Comparison of ENCODE assay signal across 1 cellular context in genomic region chr9:95383198-95383673, GRCh38.
A peak's percentile ranks its signal among the peaks of the same experiment; 100 is the strongest.
TF ChIP-seq lines count a peak whose summit lies in the region.

No MANE protein-coding gene starts in this region.

TF ChIP-seq in HEK293, 187 proteins besides CTCF, POLR2A, EP300 and RAD21 (continued from another document):
- TF ChIP-seq ZNF449 (tag by site-specific recombination; IDR thresholded peaks at IDR 0.05) (peak; percentile 93), SP7 (tag by site-specific recombination; IDR thresholded peaks at IDR 0.05) (peak; percentile 61), ZFP69B (tag by site-specific recombination; IDR thresholded peaks at IDR 0.05) (no peak), SP3 (tag by site-specific recombination; IDR thresholded peaks at IDR 0.05) (no peak), PRDM6 (tag by site-specific recombination; IDR thresholded peaks at IDR 0.05) (peak; percentile 37), GLIS2 (tag by site-specific recombination; IDR thresholded peaks at IDR 0.05) (no peak), ZNF266 (tag by site-specific recombination; IDR thresholded peaks at IDR 0.05; ENCODE audit: low read depth) (no peak), ZNF600 (tag by site-specific recombination; IDR thresholded peaks at IDR 0.05) (0 out of 2 replicates have a peak, but pooled peaks have one; percentile 47), ZNF133 (tag by site-specific recombination; IDR thresholded peaks at IDR 0.05) (no peak), TCF7L2 (IDR thresholded peaks at IDR 0.05; ENCODE audit: borderline replicate concordance, low read depth, low read length) (no peak)
